In the genomic region with DNA sequence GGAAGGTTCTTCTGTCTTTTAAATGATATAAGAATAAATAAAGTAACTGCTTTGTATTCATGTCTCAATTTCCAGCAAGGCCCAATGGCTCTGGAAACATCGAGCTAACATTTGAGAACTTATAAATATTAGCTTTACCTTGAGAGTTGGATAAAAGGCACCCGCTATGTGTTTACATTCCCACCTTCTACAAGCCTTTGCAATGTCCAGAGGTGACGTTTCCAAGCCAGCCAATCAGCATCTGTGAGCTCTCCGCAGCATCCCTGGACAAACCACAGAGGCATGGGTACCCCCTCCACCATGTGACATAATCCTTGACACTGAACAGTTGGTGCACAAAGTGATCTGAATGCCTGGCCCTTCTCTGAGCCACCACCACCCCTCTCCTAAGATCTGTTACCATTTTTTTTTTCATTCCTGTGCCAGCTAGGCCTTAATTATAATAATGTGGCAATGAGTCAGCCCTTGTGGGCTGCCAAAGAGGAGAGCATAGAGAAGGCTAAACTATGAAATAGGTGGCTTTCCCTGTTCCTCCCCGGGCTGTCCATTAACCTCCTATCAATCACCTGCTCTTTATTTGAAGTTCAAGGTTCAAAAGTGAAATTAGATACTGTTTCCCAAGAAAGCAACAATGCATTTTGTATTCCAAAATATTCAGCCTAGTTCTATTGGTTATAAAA, we compare ENCODE assay signal across 22 cellular contexts. TPM values are rescaled to one million over a fixed set of nuclear protein-coding genes. Genes with fewer than 3 reads are reported as not detected.
"Had no signal": no experiment of that assay in that cellular context is flagged by ENCODE, and none has a peak within 500 bp of the region (broad histone marks: within the 10 kb centered on the region; RNA-seq: fewer than 3 reads in every experiment).

No MANE protein-coding gene starts in this region.

- FAIRE-seq: bronchial epithelial cell, RCC 7860 had no signal

- H3K4me1 ChIP-seq: adrenal gland, SJSA1 had no signal

- H3K9me3 ChIP-seq: adrenal gland, MG63 had no signal

- H3K27me3 Mint-ChIP-seq: central memory CD8-positive, alpha-beta T cell had no signal

- H3K27me3 ChIP-seq: SJSA1 had no signal

- H3K27ac Mint-ChIP-seq: activated CD4-positive, alpha-beta T cell treated with anti-CD3 and anti-CD28 coated beads for 36 hours; activated CD8-positive, alpha-beta T cell treated with anti-CD3 and anti-CD28 coated beads for 36 hours; activated naive CD8-positive, alpha-beta T cell treated with anti-CD3 and anti-CD28 coated beads, Interleukin-2, amount 10 ng/mL, durations not matched to agents 7 days and 5 days had no signal

- DNase-seq: activated CD4-positive, alpha-beta T cell treated with anti-CD3 and anti-CD28 coated beads for 36 hours; activated CD8-positive, alpha-beta memory T cell treated with anti-CD3 and anti-CD28 coated beads, Interleukin-2, amount 50 U/mL, for 4 hours; activated CD8-positive, alpha-beta T cell treated with anti-CD3 and anti-CD28 coated beads for 36 hours; activated naive CD4-positive, alpha-beta T cell treated with anti-CD3 and anti-CD28 coated beads, Interleukin-2, amount 50 U/mL, for 16 hours; activated naive CD8-positive, alpha-beta T cell treated with anti-CD3 and anti-CD28 coated beads, Interleukin-2, amount 10 ng/mL, durations not matched to agents 7 days and 5 days; adrenal gland; anterior cingulate cortex; MG63; MV-4-11; NCI-H1092 treated with DMSO at 0.1 percent for 48 hours; NCI-H1417 treated with DMSO at 0.1 percent for 48 hours; NCI-H1694; NCI-H2029; NCI-H510A treated with DMSO at 0.1 percent for 48 hours; SHP77; T-helper 1 cell had no signal

- H3K4me1 Mint-ChIP-seq: activated CD4-positive, alpha-beta T cell treated with anti-CD3 and anti-CD28 coated beads for 36 hours; activated naive CD8-positive, alpha-beta T cell treated with anti-CD3 and anti-CD28 coated beads, Interleukin-2, amount 10 ng/mL, durations not matched to agents 7 days and 5 days; central memory CD8-positive, alpha-beta T cell had no signal

- H3K36me3 Mint-ChIP-seq: activated naive CD8-positive, alpha-beta T cell treated with anti-CD3 and anti-CD28 coated beads, Interleukin-2, amount 10 ng/mL, durations not matched to agents 7 days and 5 days had no signal

- H3K4me3 Mint-ChIP-seq: activated CD4-positive, alpha-beta T cell treated with anti-CD3 and anti-CD28 coated beads for 36 hours; activated CD8-positive, alpha-beta T cell treated with anti-CD3 and anti-CD28 coated beads for 36 hours; activated naive CD8-positive, alpha-beta T cell treated with anti-CD3 and anti-CD28 coated beads, Interleukin-2, amount 10 ng/mL, durations not matched to agents 7 days and 5 days; central memory CD8-positive, alpha-beta T cell had no signal

- H3K36me3 ChIP-seq: adrenal gland, MG63, SJSA1 had no signal

- H3K27ac ChIP-seq: adrenal gland, SJSA1, VCaP had no signal

- H3K4me3 ChIP-seq: adrenal gland, MG63, SJSA1 had no signal

- ATAC-seq: activated CD4-positive, alpha-beta T cell treated with anti-CD3 and anti-CD28 coated beads for 36 hours; activated CD8-positive, alpha-beta T cell treated with anti-CD3 and anti-CD28 coated beads for 36 hours had no signal

RNA-seq across cellular contexts. Expression of a gene that starts 4.1 kb away (rescaled TPM):
- total RNA-seq: activated CD4-positive, alpha-beta T cell treated with anti-CD3 and anti-CD28 coated beads for 36 hours; activated CD8-positive, alpha-beta T cell treated with anti-CD3 and anti-CD28 coated beads for 36 hours; activated naive CD8-positive, alpha-beta T cell treated with anti-CD3 and anti-CD28 coated beads, Interleukin-2, amount 10 ng/mL, durations not matched to agents 7 days and 5 days; bronchial epithelial cell; SJSA1; T-helper 2 cell treated with Interferon-gamma antibody and Interleukin-4, amounts not matched to agents 100 ng/mL and 5 ng/mL, for 36 hours had no signal
